In genomic region chr4:109412805-109413204, GRCh38 we compare ENCODE assay signal across 23 cellular contexts. TPM values are rescaled to one million over a fixed set of nuclear protein-coding genes. Genes with fewer than 3 reads are reported as not detected.
DNase-seq lines count a peak whose midpoint lies in the region; ATAC-seq and TF ChIP-seq lines count a peak whose summit lies in the region.
"Had no signal": no experiment of that assay in that cellular context is flagged by ENCODE, and none has a peak within 500 bp of the region (broad histone marks: within the 10 kb centered on the region; RNA-seq: fewer than 3 reads in every experiment).

No MANE protein-coding gene starts in this region.

- ATAC-seq in right cardiac atrium (peak; percentile 52 to 54), HG02840 (IDR thresholded peaks at IDR 0.05; ENCODE audit: low FRiP score, unreplicated experiment) (no peak)

- no peaks in the 10 kb centered on the region for H3K79me2 ChIP-seq in hepatocyte

- H4K20me1 ChIP-seq in hepatocyte (ENCODE audit: insufficient read depth, poor library complexity, severe bottlenecking), result no peaks in the 10 kb centered on the region

- no peak overlapping the region for H2AFZ ChIP-seq in hepatocyte
- H2AFZ ChIP-seq: PC-9 had no signal

- H3K4me3 ChIP-seq in LNCaP clone FGC (ENCODE audit: low read depth, low read length), result no peak overlapping the region
- H3K4me3 ChIP-seq in right cardiac atrium (ENCODE audit: low read length), result no peak overlapping the region
- no peak overlapping the region for H3K4me3 ChIP-seq in hepatocyte
- H3K4me3 ChIP-seq: PC-9 had no signal

- H3K9me3 ChIP-seq in right cardiac atrium (ENCODE audit: control insufficient read depth, low read length) (no peaks in the 10 kb centered on the region), hepatocyte (ENCODE audit: low read depth) (no peaks in the 10 kb centered on the region)

- H3K36me3 ChIP-seq in hepatocyte (replicated peaks; ENCODE audit: insufficient read depth, low read depth), result no peaks in the 10 kb centered on the region

- H3K27ac ChIP-seq in VCaP, result peak overlapping the region; percentile 51
- no peak overlapping the region for H3K27ac ChIP-seq in right cardiac atrium (ENCODE audit: low read length)
- no peak overlapping the region for H3K27ac ChIP-seq in hepatocyte
- H3K27ac ChIP-seq: KMS-11, PC-9 had no signal

- peak; percentile 91 for DNase-seq in LNCaP clone FGC (ENCODE audit: low read depth)
- DNase-seq in right cardiac atrium, result no peak
- DNase-seq in myocyte (ENCODE audit: low read depth), result peak; percentile 13
- no peak for DNase-seq in hepatocyte (ENCODE audit: low spot score)
- no peak for DNase-seq in NCI-H1105 (lab: John Stamatoyannopoulos, UW)
- no peak for DNase-seq in activated CD4-positive, CD25-positive, alpha-beta regulatory T cell treated with anti-CD3 and anti-CD28 coated beads, Interleukin-2, amount 50 U/mL, for 72 hours
- DNase-seq: CD4-positive, alpha-beta memory T cell; COR-L47; DMS53; GOT3; HCEC 1CT; NCI-H1092; NCI-H1436 treated with DMSO at 0.1 percent for 48 hours; NCI-H187 treated with DMSO at 0.1 percent for 48 hours; NCI-H2107; NCI-H524 treated with DMSO at 0.1 percent for 48 hours; NCI-H82; NK-92 treated with Interleukin-12 subunit alpha and Interleukin-12 subunit beta, amount 100 ng/mL, for 24 hours; PC-9; SHP77 had no signal

- no peaks in the 10 kb centered on the region for H3K9me2 ChIP-seq in hepatocyte (replicated peaks; ENCODE audit: insufficient read depth)

- intact Hi-C loops in right cardiac atrium (cut with DNase I), result no loop called here

- no peak for TF ChIP-seq CTCF in LNCaP clone FGC (IDR thresholded peaks at IDR 0.05; ENCODE audit: control insufficient read depth, extremely low read depth, insufficient read depth)
- TF ChIP-seq CTCF in VCaP (conservative IDR thresholded peaks at IDR 0.05), result no peak
- no peak for TF ChIP-seq CTCF in hepatocyte (IDR thresholded peaks at IDR 0.05; ENCODE audit: poor library complexity)

- H3K4me1 ChIP-seq in right cardiac atrium (ENCODE audit: control insufficient read depth, insufficient read depth, low read length), result no peaks in the 10 kb centered on the region
- H3K4me1 ChIP-seq in hepatocyte (ENCODE audit: insufficient read depth), result no peaks in the 10 kb centered on the region

- H3K27me3 ChIP-seq in right cardiac atrium (ENCODE audit: control insufficient read depth, insufficient read depth) (no peaks in the 10 kb centered on the region), hepatocyte (no peaks in the 10 kb centered on the region)

- no peak overlapping the region for H3K4me2 ChIP-seq in hepatocyte
- H3K4me2 ChIP-seq: KMS-11, PC-9 had no signal

RNA-seq across cellular contexts. Expression of gene SEC24B, which starts 20.8 kb away (rescaled TPM):
- total RNA-seq in right cardiac atrium (10 to 100 TPM; 26.6 to 34.3 (median 28.2) TPM), myocyte (22.7 and 27.9 TPM in 2 replicates), hepatocyte (28.3 and 29.3 TPM in 2 replicates)
- polyA plus RNA-seq in right cardiac atrium (9.4 TPM), hepatocyte (17.2 TPM in 2 replicates)
- 15.4 TPM for polyA plus RNA-seq in myocyte (2012)

Comparison
In these comparisons a context has a peak if more than half of its experiments do, and no peak if none do; other contexts are left out.
1. DNase-seq: peak in LNCaP clone FGC (single experiment) and myocyte (single experiment); none in right cardiac atrium (0 of 3), hepatocyte (single experiment), NCI-H1105 (single experiment) and activated CD4-positive, CD25-positive, alpha-beta regulatory T cell treated with anti-CD3 and anti-CD28 coated beads, Interleukin-2, amount 50 U/mL, for 72 hours (single experiment).